In genomic region chr4:175451238-175451965, GRCh38 we compare ENCODE assay signal across 1 cellular context.
TF ChIP-seq lines count a peak whose summit lies in the region.

No MANE protein-coding gene starts in this region.

TF ChIP-seq in GM23338, 12 proteins besides CTCF, POLR2A, EP300 and RAD21 (continued from another document):
- no peak for TF ChIP-seq ZNF462 (CRISPR knock-in tag; IDR thresholded peaks at IDR 0.05)
- no peak for TF ChIP-seq JUNB (IDR thresholded peaks at IDR 0.05; ENCODE audit: unreplicated experiment)
- no peak for TF ChIP-seq STAT1 (IDR thresholded peaks at IDR 0.05; ENCODE audit: unreplicated experiment)
- no peak for TF ChIP-seq EZH2 (IDR thresholded peaks at IDR 0.05; ENCODE audit: low read depth, unreplicated experiment)
- TF ChIP-seq ETS1 (IDR thresholded peaks at IDR 0.05) = no peak
- no peak for TF ChIP-seq ZNF331 (CRISPR knock-in tag; IDR thresholded peaks at IDR 0.05; ENCODE audit: low read depth)
- TF ChIP-seq EZH2phosphoT487 (IDR thresholded peaks at IDR 0.05; ENCODE audit: unreplicated experiment) = no peak
- TF ChIP-seq ZNF114 (CRISPR knock-in tag; IDR thresholded peaks at IDR 0.05) = no peak
TF ChIP-seq in GM23338: peak in this region for 0.
